In the genomic region with DNA sequence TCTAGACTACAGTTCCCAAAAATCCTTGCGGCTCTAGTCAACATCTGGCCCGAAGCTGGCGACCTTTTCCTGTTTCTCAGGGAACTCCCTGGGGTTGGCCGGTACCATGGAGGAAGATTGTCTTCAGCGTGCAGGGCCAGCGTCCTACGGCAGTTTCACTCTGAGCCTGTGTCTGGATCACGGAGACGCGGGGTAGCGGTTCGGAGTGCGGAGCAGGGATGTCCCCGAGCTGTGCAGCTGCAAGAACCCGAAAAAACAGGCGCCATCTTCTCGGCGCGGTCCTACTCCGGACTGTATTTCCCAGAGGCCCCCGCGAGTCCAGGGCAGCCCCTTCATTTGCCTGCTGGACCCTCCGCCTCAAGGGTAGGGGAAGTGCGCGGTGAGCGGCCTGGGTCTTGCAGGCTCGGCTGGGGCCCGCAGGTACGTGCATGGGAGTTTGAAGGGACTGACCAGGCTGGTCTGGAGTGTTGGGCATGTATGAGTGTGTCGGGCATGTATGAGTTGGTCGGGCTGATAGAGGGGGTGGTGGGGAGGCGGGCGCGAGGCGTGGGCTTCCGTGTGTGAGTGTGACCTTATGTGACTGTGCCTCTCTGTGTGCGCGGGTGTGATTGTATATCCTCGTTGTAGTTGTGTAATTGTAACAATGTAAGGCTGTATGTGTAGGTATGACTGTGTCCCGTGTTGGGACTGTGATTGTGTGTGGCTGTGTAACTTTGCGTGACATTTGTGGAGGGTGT, we compare ENCODE assay signal across 1 cellular context.
TF ChIP-seq lines count a peak whose summit lies in the region.

A gene (plus strand): TSS at position 360 of the 737 bp plus-strand sequence. CDS start 12,240 bp downstream, outside the sequence.

TF ChIP-seq in HepG2, 621 proteins besides CTCF, POLR2A, EP300 and RAD21 (continued from another document and continues in another):
- TF ChIP-seq, protein P1, sequence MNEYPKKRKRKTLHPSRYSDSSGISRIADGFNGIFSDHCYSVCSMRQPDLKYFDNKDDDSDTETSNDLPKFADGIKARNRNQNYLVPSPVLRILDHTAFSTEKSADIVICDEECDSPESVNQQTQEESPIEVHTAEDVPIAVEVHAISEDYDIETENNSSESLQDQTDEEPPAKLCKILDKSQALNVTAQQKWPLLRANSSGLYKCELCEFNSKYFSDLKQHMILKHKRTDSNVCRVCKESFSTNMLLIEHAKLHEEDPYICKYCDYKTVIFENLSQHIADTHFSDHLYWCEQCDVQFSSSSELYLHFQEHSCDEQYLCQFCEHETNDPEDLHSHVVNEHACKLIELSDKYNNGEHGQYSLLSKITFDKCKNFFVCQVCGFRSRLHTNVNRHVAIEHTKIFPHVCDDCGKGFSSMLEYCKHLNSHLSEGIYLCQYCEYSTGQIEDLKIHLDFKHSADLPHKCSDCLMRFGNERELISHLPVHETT (CRISPR knock-in tag; conservative IDR thresholded peaks at IDR 0.05) = no peak
- TF ChIP-seq, protein P2, sequence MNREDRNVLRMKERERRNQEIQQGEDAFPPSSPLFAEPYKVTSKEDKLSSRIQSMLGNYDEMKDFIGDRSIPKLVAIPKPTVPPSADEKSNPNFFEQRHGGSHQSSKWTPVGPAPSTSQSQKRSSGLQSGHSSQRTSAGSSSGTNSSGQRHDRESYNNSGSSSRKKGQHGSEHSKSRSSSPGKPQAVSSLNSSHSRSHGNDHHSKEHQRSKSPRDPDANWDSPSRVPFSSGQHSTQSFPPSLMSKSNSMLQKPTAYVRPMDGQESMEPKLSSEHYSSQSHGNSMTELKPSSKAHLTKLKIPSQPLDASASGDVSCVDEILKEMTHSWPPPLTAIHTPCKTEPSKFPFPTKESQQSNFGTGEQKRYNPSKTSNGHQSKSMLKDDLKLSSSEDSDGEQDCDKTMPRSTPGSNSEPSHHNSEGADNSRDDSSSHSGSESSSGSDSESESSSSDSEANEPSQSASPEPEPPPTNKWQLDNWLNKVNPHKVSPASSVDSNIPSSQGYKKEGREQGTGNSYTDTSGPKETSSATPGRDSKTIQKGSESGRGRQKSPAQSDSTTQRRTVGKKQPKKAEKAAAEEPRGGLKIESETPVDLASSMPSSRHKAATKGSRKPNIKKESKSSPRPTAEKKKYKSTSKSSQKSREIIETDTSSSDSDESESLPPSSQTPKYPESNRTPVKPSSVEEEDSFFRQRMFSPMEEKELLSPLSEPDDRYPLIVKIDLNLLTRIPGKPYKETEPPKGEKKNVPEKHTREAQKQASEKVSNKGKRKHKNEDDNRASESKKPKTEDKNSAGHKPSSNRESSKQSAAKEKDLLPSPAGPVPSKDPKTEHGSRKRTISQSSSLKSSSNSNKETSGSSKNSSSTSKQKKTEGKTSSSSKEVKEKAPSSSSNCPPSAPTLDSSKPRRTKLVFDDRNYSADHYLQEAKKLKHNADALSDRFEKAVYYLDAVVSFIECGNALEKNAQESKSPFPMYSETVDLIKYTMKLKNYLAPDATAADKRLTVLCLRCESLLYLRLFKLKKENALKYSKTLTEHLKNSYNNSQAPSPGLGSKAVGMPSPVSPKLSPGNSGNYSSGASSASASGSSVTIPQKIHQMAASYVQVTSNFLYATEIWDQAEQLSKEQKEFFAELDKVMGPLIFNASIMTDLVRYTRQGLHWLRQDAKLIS (CRISPR knock-in tag; IDR thresholded peaks at IDR 0.05) = no peak
- TF ChIP-seq ZNF570 (CRISPR knock-in tag; IDR thresholded peaks at IDR 0.05; ENCODE audit: borderline replicate concordance) (no peak), PHF21A (CRISPR knock-in tag; IDR thresholded peaks at IDR 0.05) (peak; percentile 92), GABPA (IDR thresholded peaks at IDR 0.05; ENCODE audit: low read depth, low read length) (no peak; the same call in 1 of the 2 replicates), GABPA (CRISPR knock-in tag; IDR thresholded peaks at IDR 0.05; ENCODE audit: low read depth) (peak; percentile 89), RARG (CRISPR knock-in tag; IDR thresholded peaks at IDR 0.05; ENCODE audit: low read depth) (no peak), BRCA1 (CRISPR knock-in tag; IDR thresholded peaks at IDR 0.05) (no peak), ZNF460 (CRISPR knock-in tag; IDR thresholded peaks at IDR 0.05; ENCODE audit: borderline replicate concordance) (no peak; the same call in 1 of the 2 replicates), TRIM24 (CRISPR knock-in tag; IDR thresholded peaks at IDR 0.05) (no peak), ZSCAN20 (CRISPR knock-in tag; IDR thresholded peaks at IDR 0.05; ENCODE audit: borderline replicate concordance) (no peak), JUND (CRISPR knock-in tag; IDR thresholded peaks at IDR 0.05) (no peak), RBAK (CRISPR knock-in tag; IDR thresholded peaks at IDR 0.05) (no peak), ZNF747 (CRISPR knock-in tag; IDR thresholded peaks at IDR 0.05; ENCODE audit: borderline replicate concordance) (no peak), JUNB (CRISPR knock-in tag; IDR thresholded peaks at IDR 0.05; ENCODE audit: borderline replicate concordance) (no peak; the same call in 1 of the 2 replicates), ZNF781 (CRISPR knock-in tag; IDR thresholded peaks at IDR 0.05; ENCODE audit: borderline replicate concordance, not compliant biosample characterization) (peak; percentile 94), EED (CRISPR knock-in tag; IDR thresholded peaks at IDR 0.05) (no peak; the same call in 1 of the 2 replicates), ATRX (CRISPR knock-in tag; IDR thresholded peaks at IDR 0.05; ENCODE audit: borderline replicate concordance) (no peak), ZNF652 (CRISPR knock-in tag; IDR thresholded peaks at IDR 0.05; ENCODE audit: borderline replicate concordance, low read depth) (no peak), ELF4 (CRISPR knock-in tag; IDR thresholded peaks at IDR 0.05; ENCODE audit: borderline replicate concordance) (peak; percentile 80; the same call in 1 of the 2 replicates), HNF4A (CRISPR knock-in tag; IDR thresholded peaks at IDR 0.05) (peak; percentile 27), MEIS2 (CRISPR knock-in tag; IDR thresholded peaks at IDR 0.05) (no peak), FOXA3 (CRISPR knock-in tag; IDR thresholded peaks at IDR 0.05) (peak; percentile 71), PHF8 (CRISPR knock-in tag; IDR thresholded peaks at IDR 0.05) (peak; percentile 93), ONECUT2 (CRISPR knock-in tag; IDR thresholded peaks at IDR 0.05) (no peak), FIP1L1 (IDR thresholded peaks at IDR 0.05; ENCODE audit: borderline replicate concordance, insufficient read depth, low read depth, low read length) (no peak), GABPB1 (CRISPR knock-in tag; IDR thresholded peaks at IDR 0.05) (peak; percentile 94)
- TF ChIP-seq, protein P3, sequence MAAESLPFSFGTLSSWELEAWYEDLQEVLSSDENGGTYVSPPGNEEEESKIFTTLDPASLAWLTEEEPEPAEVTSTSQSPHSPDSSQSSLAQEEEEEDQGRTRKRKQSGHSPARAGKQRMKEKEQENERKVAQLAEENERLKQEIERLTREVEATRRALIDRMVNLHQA (CRISPR knock-in tag; IDR thresholded peaks at IDR 0.05) = no peak
- TF ChIP-seq, protein P4, sequence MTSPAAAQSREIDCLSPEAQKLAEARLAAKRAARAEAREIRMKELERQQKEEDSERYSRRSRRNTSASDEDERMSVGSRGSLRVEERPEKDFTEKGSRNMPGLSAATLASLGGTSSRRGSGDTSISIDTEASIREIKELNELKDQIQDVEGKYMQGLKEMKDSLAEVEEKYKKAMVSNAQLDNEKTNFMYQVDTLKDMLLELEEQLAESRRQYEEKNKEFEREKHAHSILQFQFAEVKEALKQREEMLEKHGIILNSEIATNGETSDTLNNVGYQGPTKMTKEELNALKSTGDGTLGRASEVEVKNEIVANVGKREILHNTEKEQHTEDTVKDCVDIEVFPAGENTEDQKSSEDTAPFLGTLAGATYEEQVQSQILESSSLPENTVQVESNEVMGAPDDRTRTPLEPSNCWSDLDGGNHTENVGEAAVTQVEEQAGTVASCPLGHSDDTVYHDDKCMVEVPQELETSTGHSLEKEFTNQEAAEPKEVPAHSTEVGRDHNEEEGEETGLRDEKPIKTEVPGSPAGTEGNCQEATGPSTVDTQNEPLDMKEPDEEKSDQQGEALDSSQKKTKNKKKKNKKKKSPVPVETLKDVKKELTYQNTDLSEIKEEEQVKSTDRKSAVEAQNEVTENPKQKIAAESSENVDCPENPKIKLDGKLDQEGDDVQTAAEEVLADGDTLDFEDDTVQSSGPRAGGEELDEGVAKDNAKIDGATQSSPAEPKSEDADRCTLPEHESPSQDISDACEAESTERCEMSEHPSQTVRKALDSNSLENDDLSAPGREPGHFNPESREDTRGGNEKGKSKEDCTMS (CRISPR knock-in tag; conservative IDR thresholded peaks at IDR 0.05) = no peak
- TF ChIP-seq, protein P5, sequence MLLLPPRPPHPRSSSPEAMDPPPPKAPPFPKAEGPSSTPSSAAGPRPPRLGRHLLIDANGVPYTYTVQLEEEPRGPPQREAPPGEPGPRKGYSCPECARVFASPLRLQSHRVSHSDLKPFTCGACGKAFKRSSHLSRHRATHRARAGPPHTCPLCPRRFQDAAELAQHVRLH (CRISPR knock-in tag; IDR thresholded peaks at IDR 0.05; ENCODE audit: borderline replicate concordance, low read depth) = peak; percentile 44; the same call in 1 of the 2 replicates
- TF ChIP-seq, protein P6, sequence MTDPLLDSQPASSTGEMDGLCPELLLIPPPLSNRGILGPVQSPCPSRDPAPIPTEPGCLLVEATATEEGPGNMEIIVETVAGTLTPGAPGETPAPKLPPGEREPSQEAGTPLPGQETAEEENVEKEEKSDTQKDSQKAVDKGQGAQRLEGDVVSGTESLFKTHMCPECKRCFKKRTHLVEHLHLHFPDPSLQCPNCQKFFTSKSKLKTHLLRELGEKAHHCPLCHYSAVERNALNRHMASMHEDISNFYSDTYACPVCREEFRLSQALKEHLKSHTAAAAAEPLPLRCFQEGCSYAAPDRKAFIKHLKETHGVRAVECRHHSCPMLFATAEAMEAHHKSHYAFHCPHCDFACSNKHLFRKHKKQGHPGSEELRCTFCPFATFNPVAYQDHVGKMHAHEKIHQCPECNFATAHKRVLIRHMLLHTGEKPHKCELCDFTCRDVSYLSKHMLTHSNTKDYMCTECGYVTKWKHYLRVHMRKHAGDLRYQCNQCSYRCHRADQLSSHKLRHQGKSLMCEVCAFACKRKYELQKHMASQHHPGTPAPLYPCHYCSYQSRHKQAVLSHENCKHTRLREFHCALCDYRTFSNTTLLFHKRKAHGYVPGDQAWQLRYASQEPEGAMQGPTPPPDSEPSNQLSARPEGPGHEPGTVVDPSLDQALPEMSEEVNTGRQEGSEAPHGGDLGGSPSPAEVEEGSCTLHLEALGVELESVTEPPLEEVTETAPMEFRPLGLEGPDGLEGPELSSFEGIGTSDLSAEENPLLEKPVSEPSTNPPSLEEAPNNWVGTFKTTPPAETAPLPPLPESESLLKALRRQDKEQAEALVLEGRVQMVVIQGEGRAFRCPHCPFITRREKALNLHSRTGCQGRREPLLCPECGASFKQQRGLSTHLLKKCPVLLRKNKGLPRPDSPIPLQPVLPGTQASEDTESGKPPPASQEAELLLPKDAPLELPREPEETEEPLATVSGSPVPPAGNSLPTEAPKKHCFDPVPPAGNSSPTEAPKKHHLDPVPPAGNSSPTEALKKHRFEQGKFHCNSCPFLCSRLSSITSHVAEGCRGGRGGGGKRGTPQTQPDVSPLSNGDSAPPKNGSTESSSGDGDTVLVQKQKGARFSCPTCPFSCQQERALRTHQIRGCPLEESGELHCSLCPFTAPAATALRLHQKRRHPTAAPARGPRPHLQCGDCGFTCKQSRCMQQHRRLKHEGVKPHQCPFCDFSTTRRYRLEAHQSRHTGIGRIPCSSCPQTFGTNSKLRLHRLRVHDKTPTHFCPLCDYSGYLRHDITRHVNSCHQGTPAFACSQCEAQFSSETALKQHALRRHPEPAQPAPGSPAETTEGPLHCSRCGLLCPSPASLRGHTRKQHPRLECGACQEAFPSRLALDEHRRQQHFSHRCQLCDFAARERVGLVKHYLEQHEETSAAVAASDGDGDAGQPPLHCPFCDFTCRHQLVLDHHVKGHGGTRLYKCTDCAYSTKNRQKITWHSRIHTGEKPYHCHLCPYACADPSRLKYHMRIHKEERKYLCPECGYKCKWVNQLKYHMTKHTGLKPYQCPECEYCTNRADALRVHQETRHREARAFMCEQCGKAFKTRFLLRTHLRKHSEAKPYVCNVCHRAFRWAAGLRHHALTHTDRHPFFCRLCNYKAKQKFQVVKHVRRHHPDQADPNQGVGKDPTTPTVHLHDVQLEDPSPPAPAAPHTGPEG (CRISPR knock-in tag; IDR thresholded peaks at IDR 0.05) = no peak
- TF ChIP-seq, protein P7, sequence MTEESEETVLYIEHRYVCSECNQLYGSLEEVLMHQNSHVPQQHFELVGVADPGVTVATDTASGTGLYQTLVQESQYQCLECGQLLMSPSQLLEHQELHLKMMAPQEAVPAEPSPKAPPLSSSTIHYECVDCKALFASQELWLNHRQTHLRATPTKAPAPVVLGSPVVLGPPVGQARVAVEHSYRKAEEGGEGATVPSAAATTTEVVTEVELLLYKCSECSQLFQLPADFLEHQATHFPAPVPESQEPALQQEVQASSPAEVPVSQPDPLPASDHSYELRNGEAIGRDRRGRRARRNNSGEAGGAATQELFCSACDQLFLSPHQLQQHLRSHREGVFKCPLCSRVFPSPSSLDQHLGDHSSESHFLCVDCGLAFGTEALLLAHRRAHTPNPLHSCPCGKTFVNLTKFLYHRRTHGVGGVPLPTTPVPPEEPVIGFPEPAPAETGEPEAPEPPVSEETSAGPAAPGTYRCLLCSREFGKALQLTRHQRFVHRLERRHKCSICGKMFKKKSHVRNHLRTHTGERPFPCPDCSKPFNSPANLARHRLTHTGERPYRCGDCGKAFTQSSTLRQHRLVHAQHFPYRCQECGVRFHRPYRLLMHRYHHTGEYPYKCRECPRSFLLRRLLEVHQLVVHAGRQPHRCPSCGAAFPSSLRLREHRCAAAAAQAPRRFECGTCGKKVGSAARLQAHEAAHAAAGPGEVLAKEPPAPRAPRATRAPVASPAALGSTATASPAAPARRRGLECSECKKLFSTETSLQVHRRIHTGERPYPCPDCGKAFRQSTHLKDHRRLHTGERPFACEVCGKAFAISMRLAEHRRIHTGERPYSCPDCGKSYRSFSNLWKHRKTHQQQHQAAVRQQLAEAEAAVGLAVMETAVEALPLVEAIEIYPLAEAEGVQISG (CRISPR knock-in tag; IDR thresholded peaks at IDR 0.05) = peak; percentile 89
- TF ChIP-seq, protein P8, sequence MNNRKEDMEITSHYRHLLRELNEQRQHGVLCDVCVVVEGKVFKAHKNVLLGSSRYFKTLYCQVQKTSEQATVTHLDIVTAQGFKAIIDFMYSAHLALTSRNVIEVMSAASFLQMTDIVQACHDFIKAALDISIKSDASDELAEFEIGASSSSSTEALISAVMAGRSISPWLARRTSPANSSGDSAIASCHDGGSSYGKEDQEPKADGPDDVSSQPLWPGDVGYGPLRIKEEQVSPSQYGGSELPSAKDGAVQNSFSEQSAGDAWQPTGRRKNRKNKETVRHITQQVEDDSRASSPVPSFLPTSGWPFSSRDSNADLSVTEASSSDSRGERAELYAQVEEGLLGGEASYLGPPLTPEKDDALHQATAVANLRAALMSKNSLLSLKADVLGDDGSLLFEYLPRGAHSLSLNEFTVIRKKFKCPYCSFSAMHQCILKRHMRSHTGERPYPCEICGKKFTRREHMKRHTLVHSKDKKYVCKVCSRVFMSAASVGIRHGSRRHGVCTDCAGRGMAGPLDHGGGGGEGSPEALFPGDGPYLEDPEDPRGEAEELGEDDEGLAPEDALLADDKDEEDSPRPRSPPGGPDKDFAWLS (CRISPR knock-in tag; IDR thresholded peaks at IDR 0.05; ENCODE audit: borderline replicate concordance) = no peak
- TF ChIP-seq, protein P9, sequence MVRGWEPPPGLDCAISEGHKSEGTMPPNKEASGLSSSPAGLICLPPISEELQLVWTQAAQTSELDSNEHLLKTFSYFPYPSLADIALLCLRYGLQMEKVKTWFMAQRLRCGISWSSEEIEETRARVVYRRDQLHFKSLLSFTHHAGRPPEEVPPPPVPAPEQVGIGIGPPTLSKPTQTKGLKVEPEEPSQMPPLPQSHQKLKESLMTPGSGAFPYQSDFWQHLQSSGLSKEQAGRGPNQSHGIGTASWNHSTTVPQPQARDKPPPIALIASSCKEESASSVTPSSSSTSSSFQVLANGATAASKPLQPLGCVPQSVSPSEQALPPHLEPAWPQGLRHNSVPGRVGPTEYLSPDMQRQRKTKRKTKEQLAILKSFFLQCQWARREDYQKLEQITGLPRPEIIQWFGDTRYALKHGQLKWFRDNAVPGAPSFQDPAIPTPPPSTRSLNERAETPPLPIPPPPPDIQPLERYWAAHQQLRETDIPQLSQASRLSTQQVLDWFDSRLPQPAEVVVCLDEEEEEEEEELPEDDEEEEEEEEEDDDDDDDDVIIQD (CRISPR knock-in tag; IDR thresholded peaks at IDR 0.05; ENCODE audit: low read depth) = no peak
